17 cellular contexts compared by ENCODE assay signal in genomic region chr9:70747335-70747734, GRCh38.
DNase-seq lines count a peak whose midpoint lies in the region; TF ChIP-seq lines count a peak whose summit lies in the region.
"Had no signal": no experiment of that assay in that cellular context is flagged by ENCODE, and none has a peak within 500 bp of the region (broad histone marks: within the 10 kb centered on the region; RNA-seq: fewer than 3 reads in every experiment).

No MANE protein-coding gene starts in this region.

- intact Hi-C loops in head of caudate nucleus (cut with DNase I): no loop called here
- intact Hi-C loops in CD4-positive, alpha-beta memory T cell (cut with micrococcal nuclease): no loop called here

- H3K4me1 Mint-ChIP-seq in CD4-positive, alpha-beta memory T cell: no peaks in the 10 kb centered on the region
- H3K4me1 Mint-ChIP-seq: activated CD4-positive, alpha-beta T cell treated with anti-CD3 and anti-CD28 coated beads, Interleukin-2, amount 10 ng/mL, durations not matched to agents 24 days and 14 days; natural killer cell had no signal

- H3K9me3 Mint-ChIP-seq in CD4-positive, alpha-beta memory T cell: peaks cover 0 to 2% (median 0%) of the 10 kb centered on the region in 8 donors
- H3K9me3 Mint-ChIP-seq: activated CD4-positive, alpha-beta T cell treated with anti-CD3 and anti-CD28 coated beads, Interleukin-2, amount 10 ng/mL, durations not matched to agents 24 days and 14 days had no signal

- no peaks in the 10 kb centered on the region for H3K36me3 Mint-ChIP-seq in CD4-positive, alpha-beta memory T cell
- H3K36me3 Mint-ChIP-seq: natural killer cell had no signal

- H4K20me1 ChIP-seq in osteoblast (ENCODE audit: insufficient read depth, low read length): no peaks in the 10 kb centered on the region

- peak overlapping the region; percentile 6 for H3K4me2 ChIP-seq in osteoblast (ENCODE audit: insufficient read depth, low read length)

- CTCF ChIA-PET in CD4-positive, alpha-beta memory T cell (lab: Charles Lee; ENCODE audit: partially characterized antibody): no interaction called here

- no peak for TF ChIP-seq CTCF in cardiac fibroblast (IDR thresholded peaks at IDR 0.05; ENCODE audit: low read depth, low read length)
- TF ChIP-seq CTCF in osteoblast (IDR thresholded peaks at IDR 0.05; ENCODE audit: extremely low read depth, low read depth, low read length): no peak

- no peaks in the 10 kb centered on the region for H3K36me3 ChIP-seq in osteoblast (ENCODE audit: insufficient read depth, low read length)
- no peaks in the 10 kb centered on the region for H3K36me3 ChIP-seq in CD4-positive, alpha-beta memory T cell (ENCODE audit: insufficient read depth, low read length)
- H3K36me3 ChIP-seq: HAP-1, prostate gland had no signal

- POLR2A ChIA-PET in CD4-positive, alpha-beta memory T cell (lab: Charles Lee; ENCODE audit: partially characterized antibody): no interaction called here

- H3K79me2 ChIP-seq in osteoblast (ENCODE audit: insufficient read depth, low read length): no peaks in the 10 kb centered on the region

- H3K27me3 ChIP-seq in osteoblast (ENCODE audit: insufficient read depth, low read length): no peaks in the 10 kb centered on the region
- no peaks in the 10 kb centered on the region for H3K27me3 ChIP-seq in CD4-positive, alpha-beta memory T cell (ENCODE audit: insufficient read depth, low read length)

- H3K4me3 ChIP-seq in cardiac fibroblast (replicated peaks in 1 of 2; ENCODE audit: low read depth in 2 of 2, low read length in 2 of 2) (no peak overlapping the region), osteoblast (ENCODE audit: insufficient read depth, low read length) (no peak overlapping the region)
- H3K4me3 ChIP-seq in CD4-positive, alpha-beta memory T cell (ENCODE audit: low read length in 2 of 2): no peak overlapping the region
- H3K4me3 ChIP-seq: HAP-1, prostate gland had no signal

- H3K27me3 Mint-ChIP-seq in CD4-positive, alpha-beta memory T cell: peaks cover 4 to 8% of the 10 kb centered on the region in 2 donors
- H3K27me3 Mint-ChIP-seq: activated CD4-positive, alpha-beta T cell treated with anti-CD3 and anti-CD28 coated beads, Interleukin-2, amount 10 ng/mL, durations not matched to agents 24 days and 14 days had no signal

- peaks cover 13% of the 10 kb centered on the region for H3K4me1 ChIP-seq in osteoblast (ENCODE audit: insufficient read depth, low read length)
- H3K4me1 ChIP-seq in CD4-positive, alpha-beta memory T cell (ENCODE audit: insufficient read depth, low read length): no peaks in the 10 kb centered on the region
- H3K4me1 ChIP-seq: prostate gland had no signal

- H3K27ac Mint-ChIP-seq in CD4-positive, alpha-beta memory T cell: no peak overlapping the region
- H3K27ac Mint-ChIP-seq: activated CD4-positive, alpha-beta T cell treated with anti-CD3 and anti-CD28 coated beads, Interleukin-2, amount 10 ng/mL, durations not matched to agents 24 days and 14 days; natural killer cell had no signal

- DNase-seq in DMS153 (lab: John Stamatoyannopoulos, UW) (peak; percentile 33), NCI-H1105 (lab: John Stamatoyannopoulos, UW) (peak; percentile 35), cardiac fibroblast (ENCODE audit: low read depth in 2 of 2) (peak; percentile 21 to 56), osteoblast (ENCODE audit: insufficient read length, low spot score, missing footprints) (peak; percentile 77), DMS 273 treated with DMSO at 0.1 percent for 48 hours (lab: John Stamatoyannopoulos, UW) (no peak), head of caudate nucleus (no peak), NCI-H2171 (lab: John Stamatoyannopoulos, UW) (no peak)
- no peak for DNase-seq in CD4-positive, alpha-beta memory T cell
- DNase-seq: activated CD4-positive, alpha-beta T cell treated with anti-CD3 and anti-CD28 coated beads, Interleukin-2, amount 10 ng/mL, durations not matched to agents 24 days and 14 days; activated effector memory CD4-positive, alpha-beta T cell treated with anti-CD3 and anti-CD28 coated beads, Interleukin-2, amount 50 U/mL, for 16 hours; amygdala; hippocampal formation; natural killer cell; NCI-H2107 had no signal

- H3K9me3 ChIP-seq in osteoblast (ENCODE audit: low read depth, low read length): no peaks in the 10 kb centered on the region
- no peaks in the 10 kb centered on the region for H3K9me3 ChIP-seq in CD4-positive, alpha-beta memory T cell (ENCODE audit: control insufficient read depth in 1 of 2, low read length in 2 of 2)
- H3K9me3 ChIP-seq: HAP-1, prostate gland had no signal

- H2AFZ ChIP-seq in osteoblast (ENCODE audit: low read length): no peak overlapping the region

- no peak overlapping the region for H3K4me3 Mint-ChIP-seq in CD4-positive, alpha-beta memory T cell
- H3K4me3 Mint-ChIP-seq: activated CD4-positive, alpha-beta T cell treated with anti-CD3 and anti-CD28 coated beads, Interleukin-2, amount 10 ng/mL, durations not matched to agents 24 days and 14 days; natural killer cell had no signal

- H3K27ac ChIP-seq in osteoblast (ENCODE audit: low read depth, low read length): no peak overlapping the region
- no peak overlapping the region for H3K27ac ChIP-seq in CD4-positive, alpha-beta memory T cell (ENCODE audit: low read depth, low read length)
- H3K27ac ChIP-seq: C4-2B, prostate gland had no signal

Comparison
In these comparisons a context has a peak if more than half of its experiments do, and no peak if none do; other contexts are left out.
1. DNase-seq: peak in DMS153 (single experiment), NCI-H1105 (single experiment), cardiac fibroblast (2 of 2) and osteoblast (single experiment); none in DMS 273 treated with DMSO at 0.1 percent for 48 hours (single experiment), head of caudate nucleus (0 of 42), CD4-positive, alpha-beta memory T cell (0 of 5) and NCI-H2171 (single experiment).